Comparison of ENCODE assay signal across 33 cellular contexts in the genomic region with DNA sequence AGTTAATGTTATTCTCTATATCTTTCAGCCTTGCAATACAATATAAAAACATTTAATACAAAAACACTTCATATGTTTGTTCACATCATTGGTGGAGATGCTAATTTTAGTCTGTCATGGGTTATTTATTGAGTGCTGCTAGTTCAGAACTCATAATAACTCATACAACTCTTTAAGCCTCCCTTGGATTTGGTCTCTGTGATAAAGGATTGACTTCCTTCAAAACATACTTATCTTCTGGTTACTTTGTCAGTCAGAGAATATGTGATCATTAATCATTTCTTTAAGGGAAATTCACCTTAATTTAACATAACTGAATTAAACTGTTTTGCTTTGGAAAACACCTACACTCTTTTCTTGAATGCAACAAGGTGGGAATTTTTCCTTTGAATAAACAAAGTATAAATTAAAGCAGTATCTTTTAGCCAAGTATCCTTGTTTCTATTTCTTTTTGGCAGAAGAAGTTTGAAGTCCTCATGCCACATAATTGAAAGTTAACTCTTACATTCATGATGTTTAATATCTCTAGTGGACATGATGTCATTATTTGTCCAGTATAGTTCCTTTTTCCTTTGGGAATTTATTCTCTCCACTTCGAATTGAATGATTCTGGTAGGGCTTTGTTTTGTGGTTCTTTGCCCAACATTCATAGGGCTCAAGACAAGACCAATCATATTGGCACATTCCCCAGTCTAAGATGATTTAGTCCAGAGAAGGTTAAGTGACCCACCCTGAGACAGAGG.
"Had no signal": no experiment of that assay in that cellular context is flagged by ENCODE, and none has a peak within 500 bp of the region (broad histone marks: within the 10 kb centered on the region; RNA-seq: fewer than 3 reads in every experiment).

No MANE protein-coding gene starts in this region.

- H3K27ac Mint-ChIP-seq: activated CD4-positive, alpha-beta memory T cell treated with anti-CD3 and anti-CD28 coated beads for 36 hours; activated CD4-positive, alpha-beta T cell treated with anti-CD3 and anti-CD28 coated beads for 36 hours; activated CD4-positive, alpha-beta T cell treated with anti-CD3 and anti-CD28 coated beads, Interleukin-2, amount 10 ng/mL, durations not matched to agents 24 days and 14 days; activated CD8-positive, alpha-beta memory T cell treated with anti-CD3 and anti-CD28 coated beads, Interleukin-2, amount 10 ng/mL, durations not matched to agents 7 days and 5 days; activated CD8-positive, alpha-beta T cell treated with anti-CD3 and anti-CD28 coated beads, Interleukin-2, amount 10 ng/mL, durations not matched to agents 7 days and 5 days; activated naive CD4-positive, alpha-beta T cell treated with anti-CD3 and anti-CD28 coated beads for 36 hours; activated naive CD4-positive, alpha-beta T cell treated with anti-CD3 and anti-CD28 coated beads, Interleukin-2, amount 50 U/mL, for 24 hours; activated naive CD8-positive, alpha-beta T cell treated with anti-CD3 and anti-CD28 coated beads for 36 hours; activated naive CD8-positive, alpha-beta T cell treated with anti-CD3 and anti-CD28 coated beads, Interleukin-2, amount 50 U/mL, for 24 hours; activated T-helper 1 cell treated with anti-CD3 and anti-CD28 coated beads, Interleukin-12 subunit alpha, Interleukin-12 subunit beta, Interleukin-2, Interleukin-4 antibody, amounts not matched to agents 30 ng/mL and 10 ng/mL and 1 ng/mL, durations not matched to agents 14 hours and 24 hours and 36 hours; activated T-helper 2 cell treated with anti-CD3 and anti-CD28 coated beads, Interferon-gamma antibody, Interleukin-2, Interleukin-4, amounts not matched to agents 10 μg/mL and 5 μg/mL and 100 μg/mL, durations not matched to agents 14 hours and 24 hours and 36 hours; effector memory CD8-positive, alpha-beta T cell had no signal

- H3K9me3 Mint-ChIP-seq: activated CD4-positive, alpha-beta memory T cell treated with anti-CD3 and anti-CD28 coated beads for 36 hours; activated CD4-positive, alpha-beta T cell treated with anti-CD3 and anti-CD28 coated beads, Interleukin-2, amount 10 ng/mL, durations not matched to agents 24 days and 14 days; activated naive CD4-positive, alpha-beta T cell treated with anti-CD3 and anti-CD28 coated beads for 36 hours; activated naive CD4-positive, alpha-beta T cell treated with anti-CD3 and anti-CD28 coated beads, Interleukin-2, amount 50 U/mL, for 24 hours; activated naive CD8-positive, alpha-beta T cell treated with anti-CD3 and anti-CD28 coated beads for 36 hours; activated naive CD8-positive, alpha-beta T cell treated with anti-CD3 and anti-CD28 coated beads, Interleukin-2, amount 50 U/mL, for 24 hours; activated T-helper 1 cell treated with anti-CD3 and anti-CD28 coated beads, Interleukin-12 subunit alpha, Interleukin-12 subunit beta, Interleukin-2, Interleukin-4 antibody, amounts not matched to agents 30 ng/mL and 10 ng/mL and 1 ng/mL, durations not matched to agents 14 hours and 24 hours and 36 hours; activated T-helper 2 cell treated with anti-CD3 and anti-CD28 coated beads, Interferon-gamma antibody, Interleukin-2, Interleukin-4, amounts not matched to agents 10 μg/mL and 5 μg/mL and 100 μg/mL, durations not matched to agents 14 hours and 24 hours and 36 hours; effector memory CD8-positive, alpha-beta T cell had no signal

- H3K27ac ChIP-seq: adrenal gland, body of pancreas, esophagus muscularis mucosa, foreskin keratinocyte, gastrocnemius medialis had no signal

- H3K27me3 ChIP-seq: adrenal gland, body of pancreas, esophagus muscularis mucosa, foreskin keratinocyte, gastrocnemius medialis had no signal

- FAIRE-seq: colon had no signal

- H3K4me1 ChIP-seq: adrenal gland, body of pancreas, esophagus muscularis mucosa, foreskin keratinocyte, gastrocnemius medialis had no signal

- ATAC-seq: activated CD4-positive, alpha-beta T cell treated with anti-CD3 and anti-CD28 coated beads for 36 hours; activated CD8-positive, alpha-beta memory T cell treated with anti-CD3 and anti-CD28 coated beads, Interleukin-2, amount 10 ng/mL, durations not matched to agents 7 days and 5 days; activated CD8-positive, alpha-beta T cell treated with anti-CD3 and anti-CD28 coated beads, Interleukin-2, amount 10 ng/mL, durations not matched to agents 7 days and 5 days; activated naive CD8-positive, alpha-beta T cell treated with anti-CD3 and anti-CD28 coated beads, Interleukin-2, amount 50 U/mL, for 24 hours; body of pancreas; effector memory CD8-positive, alpha-beta T cell; foreskin keratinocyte; gastrocnemius medialis had no signal

- H3K4me3 Mint-ChIP-seq: activated CD4-positive, alpha-beta memory T cell treated with anti-CD3 and anti-CD28 coated beads for 36 hours; activated CD4-positive, alpha-beta T cell treated with anti-CD3 and anti-CD28 coated beads for 36 hours; activated CD4-positive, alpha-beta T cell treated with anti-CD3 and anti-CD28 coated beads, Interleukin-2, amount 10 ng/mL, durations not matched to agents 24 days and 14 days; activated CD8-positive, alpha-beta memory T cell treated with anti-CD3 and anti-CD28 coated beads, Interleukin-2, amount 10 ng/mL, durations not matched to agents 7 days and 5 days; activated CD8-positive, alpha-beta T cell treated with anti-CD3 and anti-CD28 coated beads, Interleukin-2, amount 10 ng/mL, durations not matched to agents 7 days and 5 days; activated naive CD4-positive, alpha-beta T cell treated with anti-CD3 and anti-CD28 coated beads for 36 hours; activated naive CD4-positive, alpha-beta T cell treated with anti-CD3 and anti-CD28 coated beads, Interleukin-2, amount 50 U/mL, for 24 hours; activated naive CD8-positive, alpha-beta T cell treated with anti-CD3 and anti-CD28 coated beads for 36 hours; activated naive CD8-positive, alpha-beta T cell treated with anti-CD3 and anti-CD28 coated beads, Interleukin-2, amount 50 U/mL, for 24 hours; activated T-helper 1 cell treated with anti-CD3 and anti-CD28 coated beads, Interleukin-12 subunit alpha, Interleukin-12 subunit beta, Interleukin-2, Interleukin-4 antibody, amounts not matched to agents 30 ng/mL and 10 ng/mL and 1 ng/mL, durations not matched to agents 14 hours and 24 hours and 36 hours; effector memory CD8-positive, alpha-beta T cell had no signal

- H3K36me3 ChIP-seq: adrenal gland, esophagus muscularis mucosa, gastrocnemius medialis had no signal

- H3K27me3 Mint-ChIP-seq: activated CD4-positive, alpha-beta memory T cell treated with anti-CD3 and anti-CD28 coated beads for 36 hours; activated CD4-positive, alpha-beta T cell treated with anti-CD3 and anti-CD28 coated beads for 36 hours; activated CD4-positive, alpha-beta T cell treated with anti-CD3 and anti-CD28 coated beads, Interleukin-2, amount 10 ng/mL, durations not matched to agents 24 days and 14 days; activated CD8-positive, alpha-beta memory T cell treated with anti-CD3 and anti-CD28 coated beads, Interleukin-2, amount 10 ng/mL, durations not matched to agents 7 days and 5 days; activated naive CD4-positive, alpha-beta T cell treated with anti-CD3 and anti-CD28 coated beads, Interleukin-2, amount 50 U/mL, for 24 hours; activated naive CD8-positive, alpha-beta T cell treated with anti-CD3 and anti-CD28 coated beads for 36 hours; activated naive CD8-positive, alpha-beta T cell treated with anti-CD3 and anti-CD28 coated beads, Interleukin-2, amount 50 U/mL, for 24 hours; effector memory CD8-positive, alpha-beta T cell had no signal

- DNase-seq: activated CD4-positive, alpha-beta memory T cell treated with anti-CD3 and anti-CD28 coated beads for 36 hours; activated CD4-positive, alpha-beta T cell treated with anti-CD3 and anti-CD28 coated beads for 36 hours; activated CD4-positive, alpha-beta T cell treated with anti-CD3 and anti-CD28 coated beads, Interleukin-2, amount 10 ng/mL, durations not matched to agents 24 days and 14 days; activated CD4-positive, CD25-positive, alpha-beta regulatory T cell; activated CD4-positive, CD25-positive, alpha-beta regulatory T cell treated with anti-CD3 and anti-CD28 coated beads, Interleukin-2, amount 50 U/mL, for 72 hours; activated CD8-positive, alpha-beta memory T cell treated with anti-CD3 and anti-CD28 coated beads, Interleukin-2, amount 10 ng/mL, durations not matched to agents 7 days and 5 days; activated CD8-positive, alpha-beta memory T cell treated with anti-CD3 and anti-CD28 coated beads, Interleukin-2, amount 50 U/mL, for 4 hours; activated CD8-positive, alpha-beta T cell treated with anti-CD3 and anti-CD28 coated beads, Interleukin-2, amount 10 ng/mL, durations not matched to agents 7 days and 5 days; activated effector memory CD4-positive, alpha-beta T cell treated with anti-CD3 and anti-CD28 coated beads, Interleukin-2, amount 50 U/mL, for 16 hours; activated naive CD4-positive, alpha-beta T cell treated with anti-CD3 and anti-CD28 coated beads for 36 hours; activated naive CD8-positive, alpha-beta T cell treated with anti-CD3 and anti-CD28 coated beads for 36 hours; activated naive CD8-positive, alpha-beta T cell treated with anti-CD3 and anti-CD28 coated beads, Interleukin-2, amount 50 U/mL, for 24 hours; activated T-cell treated with anti-CD3 and anti-CD28 coated beads, Interleukin-2, amount 50 U/mL, for 1 hour; activated T-cell treated with anti-CD3 and anti-CD28 coated beads, Interleukin-2, amount 50 U/mL, for 48 hours; adrenal gland; amygdala; aorta; body of pancreas; caudate nucleus; cortex of kidney; dermis blood vessel endothelial cell; effector CD4-positive, alpha-beta T cell; effector memory CD8-positive, alpha-beta T cell; erythroblast; foreskin keratinocyte; gastrocnemius medialis; glutamatergic neuron; T-helper 2 cell had no signal

- H3K36me3 Mint-ChIP-seq: activated CD4-positive, alpha-beta memory T cell treated with anti-CD3 and anti-CD28 coated beads for 36 hours; activated CD8-positive, alpha-beta memory T cell treated with anti-CD3 and anti-CD28 coated beads, Interleukin-2, amount 10 ng/mL, durations not matched to agents 7 days and 5 days; activated naive CD8-positive, alpha-beta T cell treated with anti-CD3 and anti-CD28 coated beads for 36 hours had no signal

- H3K9me3 ChIP-seq: adrenal gland, body of pancreas, esophagus muscularis mucosa, gastrocnemius medialis had no signal

- H3K4me1 Mint-ChIP-seq: activated CD4-positive, alpha-beta T cell treated with anti-CD3 and anti-CD28 coated beads for 36 hours; activated CD4-positive, alpha-beta T cell treated with anti-CD3 and anti-CD28 coated beads, Interleukin-2, amount 10 ng/mL, durations not matched to agents 24 days and 14 days; activated naive CD4-positive, alpha-beta T cell treated with anti-CD3 and anti-CD28 coated beads, Interleukin-2, amount 50 U/mL, for 24 hours; activated naive CD8-positive, alpha-beta T cell treated with anti-CD3 and anti-CD28 coated beads for 36 hours; activated naive CD8-positive, alpha-beta T cell treated with anti-CD3 and anti-CD28 coated beads, Interleukin-2, amount 50 U/mL, for 24 hours had no signal

- H3K4me3 ChIP-seq: adrenal gland, body of pancreas, esophagus muscularis mucosa, gastrocnemius medialis had no signal
